22 cellular contexts compared by ENCODE assay signal in the genomic region with DNA sequence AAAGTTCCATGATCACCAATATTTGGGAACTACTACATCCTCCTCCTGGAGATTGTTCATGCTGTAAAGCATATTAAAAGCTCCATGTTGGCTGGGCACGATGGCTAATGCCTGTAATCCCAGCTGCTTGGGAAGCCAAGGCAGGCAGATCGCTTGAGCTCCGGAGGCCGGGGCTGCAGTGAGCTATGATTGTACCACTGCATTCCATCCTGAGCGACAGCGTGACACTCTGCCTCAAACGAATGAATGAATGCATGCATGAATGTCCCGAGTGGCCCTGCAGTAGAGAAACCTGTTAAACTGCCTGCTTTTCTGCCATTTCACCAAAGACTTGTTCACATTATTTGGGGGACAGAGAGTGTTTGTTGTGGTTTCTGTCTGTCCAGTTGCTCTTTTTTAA. TPM values are rescaled to one million over a fixed set of nuclear protein-coding genes. Genes with fewer than 3 reads are reported as not detected.
DNase-seq lines count a peak whose midpoint lies in the region; ATAC-seq and TF ChIP-seq lines count a peak whose summit lies in the region.
"Had no signal": no experiment of that assay in that cellular context is flagged by ENCODE, and none has a peak within 500 bp of the region (broad histone marks: within the 10 kb centered on the region; RNA-seq: fewer than 3 reads in every experiment).

No MANE protein-coding gene starts in this region.

- POLR2A ChIA-PET in WTC11 (lab: Charles Lee), result no interaction called here

- H3K27me3 ChIP-seq in GM23338 (ENCODE audit: insufficient read depth) (no peaks in the 10 kb centered on the region), spleen (replicated peaks in 1 of 7) (no peaks in the 10 kb centered on the region)
- H3K27me3 ChIP-seq: BLaER1 had no signal

- TF ChIP-seq POLR2A in spleen (IDR thresholded peaks at IDR 0.05), result no peak

- H3K4me1 Mint-ChIP-seq in GM23338, result peaks cover 5% of the 10 kb centered on the region
- peaks cover 10% of the 10 kb centered on the region for H3K4me1 Mint-ChIP-seq in WTC11

- peaks cover 15% of the 10 kb centered on the region for H3K36me3 ChIP-seq in GM23338 (ENCODE audit: insufficient read depth)
- H3K36me3 ChIP-seq in spleen, result peaks cover 0 to 26% (median 12%) of the 10 kb centered on the region in 6 donors

- H3K4me1 ChIP-seq in GM23338 (ENCODE audit: insufficient read depth) (peaks cover 5% of the 10 kb centered on the region; the same call in 1 of the 2 replicates), spleen (peaks cover 0 to 41% (median 27%) of the 10 kb centered on the region in 6 donors)
- H3K4me1 ChIP-seq: gastroesophageal sphincter, sigmoid colon had no signal

- H3K27ac ChIP-seq in GM23338 (ENCODE audit: low read depth) (no peak overlapping the region), spleen (peak overlapping the region in 5 of 8 donors; percentile 66 to 91 (median 80))
- H3K27ac ChIP-seq: BLaER1, gastroesophageal sphincter, RWPE1, SK-N-MC had no signal

- H3K4me2 ChIP-seq in GM23338, result no peak overlapping the region

- H3K79me2 ChIP-seq in GM23338 (replicated peaks; ENCODE audit: insufficient read depth), result no peaks in the 10 kb centered on the region

- TF ChIP-seq CTCF in GM23338 (conservative IDR thresholded peaks at IDR 0.05; ENCODE audit: low read depth in 2 of 2) (no peak), WTC11 (IDR thresholded peaks at IDR 0.05) (no peak), spleen (IDR thresholded peaks at IDR 0.05 in 8 of 11, conservative IDR thresholded peaks at IDR 0.05 in 3 of 11) (no peak)

- no peaks in the 10 kb centered on the region for H3K9me3 ChIP-seq in spleen
- H3K9me3 ChIP-seq: BLaER1, gastroesophageal sphincter, sigmoid colon had no signal

- ATAC-seq in GM23338 (peak; percentile 45; the same call in 2 of the 3 replicates), WTC11 (no peak), GM21526 (IDR thresholded peaks at IDR 0.05; ENCODE audit: low FRiP score, unreplicated experiment) (no peak), GM19467 (IDR thresholded peaks at IDR 0.05; ENCODE audit: unreplicated experiment) (no peak)
- no peak for ATAC-seq in activated naive CD4-positive, alpha-beta T cell treated with anti-CD3 and anti-CD28 coated beads, Interleukin-2, amount 50 U/mL, for 72 hours
- ATAC-seq: effector memory CD8-positive, alpha-beta T cell; gastroesophageal sphincter had no signal

- no peak overlapping the region for H3K27ac Mint-ChIP-seq in GM23338
- no peak overlapping the region for H3K27ac Mint-ChIP-seq in WTC11
- H3K27ac Mint-ChIP-seq in activated naive CD4-positive, alpha-beta T cell treated with anti-CD3 and anti-CD28 coated beads, Interleukin-2, amount 50 U/mL, for 72 hours, result no peak overlapping the region
- H3K27ac Mint-ChIP-seq: activated CD4-positive, alpha-beta T cell treated with anti-CD3 and anti-CD28 coated beads, Interleukin-2, amount 10 ng/mL, durations not matched to agents 24 days and 14 days had no signal

- peaks cover 3% of the 10 kb centered on the region for H3K27me3 Mint-ChIP-seq in GM23338 (ENCODE audit: insufficient read depth, low read depth, poor library complexity)
- H3K27me3 Mint-ChIP-seq in WTC11 (ENCODE audit: low read depth), result no peaks in the 10 kb centered on the region

- H3K4me3 ChIP-seq in GM23338, result no peak overlapping the region
- no peak overlapping the region for H3K4me3 ChIP-seq in spleen
- H3K4me3 ChIP-seq: BLaER1, gastroesophageal sphincter, sigmoid colon, SK-N-MC had no signal

- no peaks in the 10 kb centered on the region for H3F3A ChIP-seq in GM23338 (replicated peaks; ENCODE audit: low read depth)

- intact Hi-C loops in spleen (cut with DNase I; ENCODE audit: low total_unique reads), result no loop called here

- no peaks in the 10 kb centered on the region for H4K20me1 ChIP-seq in GM23338 (replicated peaks; ENCODE audit: insufficient read depth)
- H4K20me1 ChIP-seq: BLaER1 had no signal

- WGBS in spleen, 5 donors, result 83 to 91% (median 89%) methylated on average over 8 of the region's 8 CpGs

- H2AFZ ChIP-seq in GM23338, result no peak overlapping the region

- no peak overlapping the region for H3K4me3 Mint-ChIP-seq in GM23338
- H3K4me3 Mint-ChIP-seq in WTC11, result no peak overlapping the region
- H3K4me3 Mint-ChIP-seq: activated CD4-positive, alpha-beta T cell treated with anti-CD3 and anti-CD28 coated beads, Interleukin-2, amount 10 ng/mL, durations not matched to agents 24 days and 14 days; effector memory CD8-positive, alpha-beta T cell; immature natural killer cell had no signal

- DNase-seq in GM23338 (ENCODE audit: low spot score) (peak; percentile 13), WTC11 (ENCODE audit: low spot score) (no peak), left kidney (ENCODE audit: low read depth, low spot score) (peak; percentile 35), spleen (no peak)
- no peak for DNase-seq in activated naive CD4-positive, alpha-beta T cell treated with anti-CD3 and anti-CD28 coated beads, Interleukin-2, amount 50 U/mL, for 72 hours (ENCODE audit: low spot score in 2 of 2)
- DNase-seq: ACHN; activated CD4-positive, alpha-beta T cell treated with anti-CD3 and anti-CD28 coated beads, Interleukin-2, amount 10 ng/mL, durations not matched to agents 24 days and 14 days; activated naive CD4-positive, alpha-beta T cell treated with Interleukin-2 at 50 U/mL for 16 hours; activated T-cell treated with anti-CD3 and anti-CD28 coated beads, Interleukin-2, amount 50 U/mL, for 48 hours; amniotic stem cell; effector memory CD8-positive, alpha-beta T cell; hippocampal formation; immature natural killer cell; KG1; NCI-H69; sigmoid colon had no signal

- H3K9me2 ChIP-seq in GM23338 (ENCODE audit: insufficient read depth), result no peaks in the 10 kb centered on the region

- H3K9me3 Mint-ChIP-seq in GM23338 (no peaks in the 10 kb centered on the region), WTC11 (no peaks in the 10 kb centered on the region)
- no peaks in the 10 kb centered on the region for H3K9me3 Mint-ChIP-seq in activated naive CD4-positive, alpha-beta T cell treated with anti-CD3 and anti-CD28 coated beads, Interleukin-2, amount 50 U/mL, for 72 hours
- H3K9me3 Mint-ChIP-seq: activated CD4-positive, alpha-beta T cell treated with anti-CD3 and anti-CD28 coated beads, Interleukin-2, amount 10 ng/mL, durations not matched to agents 24 days and 14 days; effector memory CD8-positive, alpha-beta T cell; immature natural killer cell had no signal

- CTCF ChIA-PET in WTC11 (lab: Charles Lee), result interaction anchor here (1.5 to 7.2 kb wide), 3 partner anchors 15 to 170 kb away, joined by 5 to 41 read pairs (median 9); a partner anchor contains a TSS

- peaks cover 4% of the 10 kb centered on the region; the same call in 1 of the 3 replicates for H3K36me3 Mint-ChIP-seq in GM23338 (ENCODE audit: low read depth)
- peaks cover 7% of the 10 kb centered on the region for H3K36me3 Mint-ChIP-seq in WTC11
- no peaks in the 10 kb centered on the region for H3K36me3 Mint-ChIP-seq in activated naive CD4-positive, alpha-beta T cell treated with anti-CD3 and anti-CD28 coated beads, Interleukin-2, amount 50 U/mL, for 72 hours

TF ChIP-seq in GM23338, 12 proteins besides CTCF, POLR2A, EP300 and RAD21 (continues in another document):
- TF ChIP-seq, protein P1, sequence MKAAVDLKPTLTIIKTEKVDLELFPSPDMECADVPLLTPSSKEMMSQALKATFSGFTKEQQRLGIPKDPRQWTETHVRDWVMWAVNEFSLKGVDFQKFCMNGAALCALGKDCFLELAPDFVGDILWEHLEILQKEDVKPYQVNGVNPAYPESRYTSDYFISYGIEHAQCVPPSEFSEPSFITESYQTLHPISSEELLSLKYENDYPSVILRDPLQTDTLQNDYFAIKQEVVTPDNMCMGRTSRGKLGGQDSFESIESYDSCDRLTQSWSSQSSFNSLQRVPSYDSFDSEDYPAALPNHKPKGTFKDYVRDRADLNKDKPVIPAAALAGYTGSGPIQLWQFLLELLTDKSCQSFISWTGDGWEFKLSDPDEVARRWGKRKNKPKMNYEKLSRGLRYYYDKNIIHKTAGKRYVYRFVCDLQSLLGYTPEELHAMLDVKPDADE (IDR thresholded peaks at IDR 0.05), result no peak
- no peak for TF ChIP-seq EZH2phosphoT487 (IDR thresholded peaks at IDR 0.05; ENCODE audit: unreplicated experiment)

TF ChIP-seq in WTC11, 78 proteins besides CTCF, POLR2A, EP300 and RAD21:
- TF ChIP-seq GABPB1 (CRISPR knock-in tag; IDR thresholded peaks at IDR 0.05), result peak; percentile 53
- TF ChIP-seq CBFB (CRISPR knock-in tag; IDR thresholded peaks at IDR 0.05; ENCODE audit: low read depth), result no peak
- no peak for TF ChIP-seq IRF2 (CRISPR knock-in tag; IDR thresholded peaks at IDR 0.05; ENCODE audit: borderline replicate concordance, low read depth)
TF ChIP-seq in WTC11: peak in this region for 1.

RNA-seq across cellular contexts. Expression of a gene that starts 15.0 kb away (rescaled TPM):
- 19.1 and 30.3 TPM in 2 replicates for total RNA-seq in GM23338 (2014; rRNA removed; shearing (Covaris generic))
- polyA plus RNA-seq in GM23338 (2016; fragmentation: Nextera tagmentation; extraction: Ambion mirVana) (11.8 and 13.8 TPM in 2 replicates), spleen (10 to 100 TPM in 1 of 3 donors, 1 to 10 TPM in 2; 9.6 to 11.9 (median 9.8) TPM)
- total RNA-seq in WTC11 (2021) (13.2 to 13.8 TPM (median 13.7 TPM) in 3 replicates), spleen (10 to 100 TPM; 22.6 to 45.4 (median 32.9) TPM)
- total RNA-seq in activated naive CD4-positive, alpha-beta T cell treated with anti-CD3 and anti-CD28 coated beads, Interleukin-2, amount 50 U/mL, for 72 hours, result 10 to 100 TPM; 26.9 to 42.9 TPM

RNA-seq across cellular contexts. Expression of a gene that starts 25.7 kb away (rescaled TPM):
- 29.9 and 35.0 TPM in 2 replicates for total RNA-seq in GM23338 (2014; rRNA removed; shearing (Covaris generic))
- 7.5 and 8.0 TPM in 2 replicates for polyA plus RNA-seq in GM23338 (2016; fragmentation: Nextera tagmentation; extraction: Ambion mirVana)
- total RNA-seq in WTC11 (2021), result 27.8 to 28.1 TPM (median 28.0 TPM) in 3 replicates
- total RNA-seq in spleen, result 10 to 100 TPM; 23.1 to 40.8 (median 25.4) TPM
- polyA plus RNA-seq in spleen, result 1 to 10 TPM; 8.3 to 9.5 (median 8.4) TPM
- total RNA-seq in activated naive CD4-positive, alpha-beta T cell treated with anti-CD3 and anti-CD28 coated beads, Interleukin-2, amount 50 U/mL, for 72 hours, result 10 to 100 TPM; 18.6 to 31.6 TPM

Comparison
In these comparisons a context has a peak if more than half of its experiments do, and no peak if none do; other contexts are left out.
1. DNase-seq: peak in GM23338 (single experiment) and left kidney (single experiment); none in WTC11 (single experiment), spleen (single experiment) and activated naive CD4-positive, alpha-beta T cell treated with anti-CD3 and anti-CD28 coated beads, Interleukin-2, amount 50 U/mL, for 72 hours (0 of 2).